1 cellular context compared by ENCODE assay signal in the genomic region with DNA sequence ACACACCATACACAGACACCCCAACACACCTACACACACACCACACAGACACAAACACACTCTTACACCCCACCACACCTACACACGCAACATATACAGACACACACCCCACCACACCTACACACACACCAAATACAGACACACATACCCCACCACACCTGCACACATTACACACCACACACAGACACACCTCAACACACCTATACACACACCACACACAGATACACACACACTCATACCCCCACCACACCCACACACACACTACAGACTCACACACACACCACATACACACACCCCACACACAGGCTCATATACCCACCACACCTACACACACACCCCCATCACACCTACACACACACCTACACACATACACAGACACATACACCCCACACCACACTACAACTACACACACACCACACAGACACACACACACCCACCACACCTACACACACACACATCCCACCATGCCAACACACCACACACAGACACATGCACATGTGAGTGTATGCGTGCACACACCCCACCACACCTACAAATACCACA.
TF ChIP-seq lines count a peak whose summit lies in the region.

No MANE protein-coding gene starts in this region.

TF ChIP-seq in GM12878, 131 proteins besides CTCF, POLR2A, EP300 and RAD21:
- TF ChIP-seq FOS (IDR thresholded peaks at IDR 0.05; ENCODE audit: borderline replicate concordance, extremely low read depth, insufficient read length) (no peak), SMC3 (IDR thresholded peaks at IDR 0.05; ENCODE audit: borderline replicate concordance, low read length) (no peak), ZNF24 (IDR thresholded peaks at IDR 0.05) (no peak), TBL1XR1 (IDR thresholded peaks at IDR 0.05; ENCODE audit: low read depth, low read length) (no peak), IRF4 (IDR thresholded peaks at IDR 0.05; ENCODE audit: low read depth, low read length) (no peak), RAD51 (IDR thresholded peaks at IDR 0.05) (no peak)
- TF ChIP-seq, protein P1, sequence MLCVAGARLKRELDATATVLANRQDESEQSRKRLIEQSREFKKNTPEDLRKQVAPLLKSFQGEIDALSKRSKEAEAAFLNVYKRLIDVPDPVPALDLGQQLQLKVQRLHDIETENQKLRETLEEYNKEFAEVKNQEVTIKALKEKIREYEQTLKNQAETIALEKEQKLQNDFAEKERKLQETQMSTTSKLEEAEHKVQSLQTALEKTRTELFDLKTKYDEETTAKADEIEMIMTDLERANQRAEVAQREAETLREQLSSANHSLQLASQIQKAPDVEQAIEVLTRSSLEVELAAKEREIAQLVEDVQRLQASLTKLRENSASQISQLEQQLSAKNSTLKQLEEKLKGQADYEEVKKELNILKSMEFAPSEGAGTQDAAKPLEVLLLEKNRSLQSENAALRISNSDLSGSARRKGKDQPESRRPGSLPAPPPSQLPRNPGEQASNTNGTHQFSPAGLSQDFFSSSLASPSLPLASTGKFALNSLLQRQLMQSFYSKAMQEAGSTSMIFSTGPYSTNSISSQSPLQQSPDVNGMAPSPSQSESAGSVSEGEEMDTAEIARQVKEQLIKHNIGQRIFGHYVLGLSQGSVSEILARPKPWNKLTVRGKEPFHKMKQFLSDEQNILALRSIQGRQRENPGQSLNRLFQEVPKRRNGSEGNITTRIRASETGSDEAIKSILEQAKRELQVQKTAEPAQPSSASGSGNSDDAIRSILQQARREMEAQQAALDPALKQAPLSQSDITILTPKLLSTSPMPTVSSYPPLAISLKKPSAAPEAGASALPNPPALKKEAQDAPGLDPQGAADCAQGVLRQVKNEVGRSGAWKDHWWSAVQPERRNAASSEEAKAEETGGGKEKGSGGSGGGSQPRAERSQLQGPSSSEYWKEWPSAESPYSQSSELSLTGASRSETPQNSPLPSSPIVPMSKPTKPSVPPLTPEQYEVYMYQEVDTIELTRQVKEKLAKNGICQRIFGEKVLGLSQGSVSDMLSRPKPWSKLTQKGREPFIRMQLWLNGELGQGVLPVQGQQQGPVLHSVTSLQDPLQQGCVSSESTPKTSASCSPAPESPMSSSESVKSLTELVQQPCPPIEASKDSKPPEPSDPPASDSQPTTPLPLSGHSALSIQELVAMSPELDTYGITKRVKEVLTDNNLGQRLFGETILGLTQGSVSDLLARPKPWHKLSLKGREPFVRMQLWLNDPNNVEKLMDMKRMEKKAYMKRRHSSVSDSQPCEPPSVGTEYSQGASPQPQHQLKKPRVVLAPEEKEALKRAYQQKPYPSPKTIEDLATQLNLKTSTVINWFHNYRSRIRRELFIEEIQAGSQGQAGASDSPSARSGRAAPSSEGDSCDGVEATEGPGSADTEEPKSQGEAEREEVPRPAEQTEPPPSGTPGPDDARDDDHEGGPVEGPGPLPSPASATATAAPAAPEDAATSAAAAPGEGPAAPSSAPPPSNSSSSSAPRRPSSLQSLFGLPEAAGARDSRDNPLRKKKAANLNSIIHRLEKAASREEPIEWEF (IDR thresholded peaks at IDR 0.05; ENCODE audit: insufficient replicate concordance, low read depth, low read length): no peak
- TF ChIP-seq, protein P2, sequence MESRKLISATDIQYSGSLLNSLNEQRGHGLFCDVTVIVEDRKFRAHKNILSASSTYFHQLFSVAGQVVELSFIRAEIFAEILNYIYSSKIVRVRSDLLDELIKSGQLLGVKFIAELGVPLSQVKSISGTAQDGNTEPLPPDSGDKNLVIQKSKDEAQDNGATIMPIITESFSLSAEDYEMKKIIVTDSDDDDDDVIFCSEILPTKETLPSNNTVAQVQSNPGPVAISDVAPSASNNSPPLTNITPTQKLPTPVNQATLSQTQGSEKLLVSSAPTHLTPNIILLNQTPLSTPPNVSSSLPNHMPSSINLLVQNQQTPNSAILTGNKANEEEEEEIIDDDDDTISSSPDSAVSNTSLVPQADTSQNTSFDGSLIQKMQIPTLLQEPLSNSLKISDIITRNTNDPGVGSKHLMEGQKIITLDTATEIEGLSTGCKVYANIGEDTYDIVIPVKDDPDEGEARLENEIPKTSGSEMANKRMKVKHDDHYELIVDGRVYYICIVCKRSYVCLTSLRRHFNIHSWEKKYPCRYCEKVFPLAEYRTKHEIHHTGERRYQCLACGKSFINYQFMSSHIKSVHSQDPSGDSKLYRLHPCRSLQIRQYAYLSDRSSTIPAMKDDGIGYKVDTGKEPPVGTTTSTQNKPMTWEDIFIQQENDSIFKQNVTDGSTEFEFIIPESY (IDR thresholded peaks at IDR 0.05): no peak
